15 cellular contexts compared by ENCODE assay signal in the genomic region with DNA sequence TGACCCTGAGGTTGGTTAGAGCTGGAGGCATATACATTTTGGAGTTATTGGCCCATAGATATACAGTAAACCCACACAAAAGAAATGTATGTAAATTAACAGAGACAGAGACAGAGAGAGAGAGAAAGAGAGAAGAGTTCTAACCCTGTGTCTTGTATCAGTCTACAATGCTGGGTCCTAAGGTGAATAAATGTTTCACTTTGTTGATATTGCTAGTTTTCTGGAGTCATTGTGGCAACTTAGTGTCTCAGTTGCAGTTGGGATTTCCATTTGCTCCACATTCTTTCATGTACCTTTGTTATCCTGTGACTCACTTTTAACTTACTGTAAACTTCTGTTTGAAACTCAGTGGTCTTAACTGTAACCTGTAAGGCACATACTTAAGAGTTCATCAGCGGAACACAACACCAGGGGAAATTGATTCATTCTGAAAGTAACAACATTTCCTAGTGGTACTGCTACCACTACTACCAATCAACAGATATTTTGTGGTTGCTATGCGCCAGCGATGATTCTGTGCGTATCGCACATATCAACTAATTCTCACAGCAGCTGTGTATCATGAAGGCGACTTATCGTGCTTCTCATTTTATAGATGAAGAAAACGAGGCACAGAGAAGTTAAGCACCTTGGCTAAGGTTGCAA. TPM values are rescaled to one million over a fixed set of nuclear protein-coding genes. Genes with fewer than 3 reads are reported as not detected.
DNase-seq lines count a peak whose midpoint lies in the region; ATAC-seq and TF ChIP-seq lines count a peak whose summit lies in the region.
"Had no signal": no experiment of that assay in that cellular context is flagged by ENCODE, and none has a peak within 500 bp of the region (broad histone marks: within the 10 kb centered on the region; RNA-seq: fewer than 3 reads in every experiment).

No MANE protein-coding gene starts in this region.

- no peaks in the 10 kb centered on the region for H4K20me1 ChIP-seq in MM.1S (ENCODE audit: insufficient read depth, low read length)

- H3K79me2 ChIP-seq in MM.1S (ENCODE audit: low read length) (no peaks in the 10 kb centered on the region), trophoblast cell (ENCODE audit: control insufficient read depth, insufficient read depth, low read length, poor library complexity) (no peaks in the 10 kb centered on the region)

- no peaks in the 10 kb centered on the region for H3K4me1 ChIP-seq in MM.1S (ENCODE audit: low read length)
- H3K4me1 ChIP-seq in trophoblast cell (ENCODE audit: control insufficient read depth in 1 of 2, insufficient read depth in 2 of 2, low read length in 2 of 2): no peaks in the 10 kb centered on the region
- H3K4me1 ChIP-seq: BE2C, gastroesophageal sphincter had no signal

- DNase-seq in activated T-cell treated with anti-CD3 and anti-CD28 coated beads, Interleukin-2, amount 50 U/mL, for 48 hours: peak; percentile 51 to 64
- peak; percentile 42 to 49 for DNase-seq in stimulated activated CD4-positive, alpha-beta T cell treated with anti-CD3 and anti-CD28 coated beads, Interleukin-2, amount 100 ng/mL, for 24 hours
- DNase-seq in dedifferentiated amniotic fluid mesenchymal stem cell (ENCODE audit: extremely low spot score) (no peak), MM.1S (no peak), H4 (ENCODE audit: low spot score) (no peak), trophoblast cell (no peak)
- DNase-seq: BE2C; central memory CD4-positive, alpha-beta T cell; mammary epithelial cell; NCI-H2029 treated with DMSO at 0.1 percent for 48 hours; NCI-H748 treated with DMSO at 0.1 percent for 48 hours had no signal

- H3K27ac ChIP-seq in MM.1S (ENCODE audit: low read length) (no peak overlapping the region), trophoblast cell (ENCODE audit: low read depth, low read length) (no peak overlapping the region)
- H3K27ac ChIP-seq: gastroesophageal sphincter had no signal

- H3K27me3 ChIP-seq in MM.1S (replicated peaks; ENCODE audit: insufficient read depth, low read length) (no peaks in the 10 kb centered on the region), trophoblast cell (ENCODE audit: insufficient read depth, low read length) (no peaks in the 10 kb centered on the region)
- H3K27me3 ChIP-seq: BE2C, gastroesophageal sphincter had no signal

- H3K9ac ChIP-seq in MM.1S (ENCODE audit: low read length): no peak overlapping the region
- no peak overlapping the region for H3K9ac ChIP-seq in trophoblast cell (ENCODE audit: low read length)

- H3K23ac ChIP-seq in trophoblast cell (ENCODE audit: low read length): no peak overlapping the region

- H3K36me3 ChIP-seq in MM.1S (replicated peaks; ENCODE audit: insufficient read depth, low read length) (no peaks in the 10 kb centered on the region), trophoblast cell (ENCODE audit: control insufficient read depth in 1 of 2, insufficient read depth in 2 of 2, low read length in 2 of 2) (no peaks in the 10 kb centered on the region)
- H3K36me3 ChIP-seq: BE2C, gastroesophageal sphincter had no signal

- no peak overlapping the region for H3K14ac ChIP-seq in trophoblast cell (ENCODE audit: low read length)

- ATAC-seq in GM18520 (IDR thresholded peaks at IDR 0.05; ENCODE audit: unreplicated experiment): peak; percentile 96
- ATAC-seq in GM21786 (IDR thresholded peaks at IDR 0.05; ENCODE audit: unreplicated experiment): peak; percentile 74
- ATAC-seq: gastroesophageal sphincter had no signal

- no peak overlapping the region for H2BK120ac ChIP-seq in trophoblast cell (ENCODE audit: insufficient read depth, low read length, poor library complexity)

- H3K18ac ChIP-seq in trophoblast cell (ENCODE audit: low read length): no peak overlapping the region

- H3K9me3 ChIP-seq in MM.1S (replicated peaks; ENCODE audit: insufficient read depth, low read length): no peaks in the 10 kb centered on the region
- no peaks in the 10 kb centered on the region for H3K9me3 ChIP-seq in trophoblast cell (ENCODE audit: insufficient read depth, low read depth, low read length)
- H3K9me3 ChIP-seq: BE2C, gastroesophageal sphincter had no signal

- no peak overlapping the region for H4K91ac ChIP-seq in trophoblast cell (ENCODE audit: low read depth, low read length)

- no peak overlapping the region for H4K8ac ChIP-seq in trophoblast cell (ENCODE audit: low read depth, low read length)

- H3K9me2 ChIP-seq in MM.1S (replicated peaks; ENCODE audit: insufficient read depth, low read length): no peaks in the 10 kb centered on the region

- WGBS in trophoblast cell (ENCODE audit: extremely low coverage, insufficient coverage, insufficient read length): no CpG with 5 or more reads among the region's 8 CpGs

- H3F3A ChIP-seq in MM.1S (ENCODE audit: insufficient read depth, low read length): no peaks in the 10 kb centered on the region

- no peak for TF ChIP-seq CTCF in MM.1S (IDR thresholded peaks at IDR 0.05; ENCODE audit: low read length)

- H2AFZ ChIP-seq in MM.1S (ENCODE audit: low read length) (no peak overlapping the region), trophoblast cell (ENCODE audit: insufficient read depth, low read length, poor library complexity) (no peak overlapping the region)

- H3K79me1 ChIP-seq in trophoblast cell (ENCODE audit: low read length): no peaks in the 10 kb centered on the region

- no peak overlapping the region for H2AK5ac ChIP-seq in trophoblast cell (ENCODE audit: low read length)

- H2BK12ac ChIP-seq in trophoblast cell (ENCODE audit: low read length): no peak overlapping the region

- H3K4ac ChIP-seq in trophoblast cell (ENCODE audit: low read depth, low read length): no peak overlapping the region

- H4K12ac ChIP-seq in trophoblast cell (ENCODE audit: low read depth, low read length): no peak overlapping the region

- no peak overlapping the region for H2BK5ac ChIP-seq in trophoblast cell (ENCODE audit: low read depth, low read length, poor library complexity)

- H3K4me3 ChIP-seq in MM.1S (ENCODE audit: low read length) (no peak overlapping the region), trophoblast cell (ENCODE audit: low read depth, low read length) (no peak overlapping the region)
- H3K4me3 ChIP-seq: gastroesophageal sphincter had no signal

- no peak overlapping the region for H3K4me2 ChIP-seq in MM.1S (ENCODE audit: low read depth, low read length)
- no peak overlapping the region for H3K4me2 ChIP-seq in trophoblast cell (ENCODE audit: low read length)

RNA-seq across cellular contexts. Expression of a gene that starts 38.5 kb away (rescaled TPM):
- total RNA-seq in H4 (2014; rRNA removed; shearing (Covaris generic)): not detected in 2 replicates
- polyA plus RNA-seq in trophoblast cell (2013): not detected in 2 replicates
- total RNA-seq: gastroesophageal sphincter, mammary epithelial cell, neural crest cell had no signal
- polyA plus RNA-seq: mammary epithelial cell had no signal

RNA-seq across cellular contexts. Expression of a gene that starts 42.1 kb away (rescaled TPM):
- 0.47 and 0.87 TPM in 2 replicates for total RNA-seq in H4 (2014; rRNA removed; shearing (Covaris generic))
- polyA plus RNA-seq in trophoblast cell (2013): 0.07 and 0.12 TPM in 2 replicates
- total RNA-seq: gastroesophageal sphincter, mammary epithelial cell had no signal
- polyA plus RNA-seq: mammary epithelial cell had no signal

Comparison
In these comparisons a context has a peak if more than half of its experiments do, and no peak if none do; other contexts are left out.
1. DNase-seq: peak in activated T-cell treated with anti-CD3 and anti-CD28 coated beads, Interleukin-2, amount 50 U/mL, for 48 hours (2 of 2) and stimulated activated CD4-positive, alpha-beta T cell treated with anti-CD3 and anti-CD28 coated beads, Interleukin-2, amount 100 ng/mL, for 24 hours (2 of 2); none in dedifferentiated amniotic fluid mesenchymal stem cell (single experiment), MM.1S (single experiment), H4 (single experiment) and trophoblast cell (0 of 2).